In the genomic region with DNA sequence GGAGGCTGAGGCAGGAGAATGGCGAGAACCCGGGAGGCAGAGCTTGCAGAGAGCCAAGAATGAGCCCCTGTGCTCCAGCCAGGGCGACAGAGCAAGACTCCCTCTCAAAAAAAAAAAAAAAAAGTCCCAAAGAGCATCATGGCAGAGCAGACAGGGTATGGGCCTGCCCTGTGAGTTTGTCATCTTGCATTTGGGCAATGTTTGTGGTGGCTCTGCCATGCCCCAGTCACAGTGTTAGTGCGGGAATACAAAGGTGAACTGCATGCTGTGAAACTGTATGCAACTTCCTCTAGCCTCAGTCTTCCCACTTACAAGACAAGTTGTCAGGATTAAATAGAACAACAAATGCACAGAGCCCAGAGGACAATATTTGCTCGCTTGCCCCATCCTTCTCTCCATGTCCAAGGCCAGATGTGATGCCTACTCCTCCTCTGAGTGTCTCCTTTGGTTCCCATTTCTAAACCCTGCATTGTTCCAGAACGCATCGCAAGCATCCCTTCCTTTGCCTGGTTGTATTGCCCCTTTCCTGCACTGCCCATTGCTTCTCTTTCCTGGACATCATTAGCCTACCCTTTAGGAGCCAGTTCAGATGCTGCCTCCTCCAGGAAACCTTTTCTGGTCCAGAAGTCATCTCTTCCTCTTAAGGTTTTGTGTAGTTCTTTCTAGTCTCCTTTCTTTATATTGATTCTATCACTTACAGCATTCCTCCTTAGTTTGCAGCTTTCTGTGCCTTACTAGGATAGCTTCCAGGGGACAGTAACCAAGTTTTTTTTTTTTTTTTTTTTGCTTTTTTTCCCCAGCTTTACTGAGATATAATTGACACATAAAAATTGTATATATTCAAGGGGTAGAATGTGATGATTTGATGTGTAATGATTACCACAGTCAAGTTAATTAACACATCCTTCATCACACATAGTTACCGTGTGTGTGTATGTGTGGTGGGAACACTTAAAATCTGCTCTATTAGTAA, we compare ENCODE assay signal across 9 cellular contexts.
DNase-seq lines count a peak whose midpoint lies in the region; ATAC-seq, FAIRE-seq and TF ChIP-seq lines count a peak whose summit lies in the region.
"Had no signal": no experiment of that assay in that cellular context is flagged by ENCODE, and none has a peak within 500 bp of the region (broad histone marks: within the 10 kb centered on the region; RNA-seq: fewer than 3 reads in every experiment).

No MANE protein-coding gene starts in this region.

- CTCF ChIA-PET in HepG2 (lab: Yijun Ruan, JAX; ENCODE audit: low intra/inter-chr PET ratio, low total read pairs) = no interaction called here

- H3K36me3 ChIP-seq in HUES48 (ENCODE audit: control insufficient read depth, insufficient read depth, low read length) (no peaks in the 10 kb centered on the region), osteoblast (ENCODE audit: insufficient read depth, low read length) (no peaks in the 10 kb centered on the region), HepG2 (replicated peaks in 1 of 2; ENCODE audit: control insufficient read depth in 1 of 2, insufficient read depth in 2 of 2, low read length in 2 of 2) (no peaks in the 10 kb centered on the region; a peak in 1 of 5 replicates)
- H3K36me3 ChIP-seq: uterus had no signal

- TF ChIP-seq EP300 in HepG2 (IDR thresholded peaks at IDR 0.05; ENCODE audit: low read depth in 2 of 2, low read length in 2 of 2) = no peak
- no peak for TF ChIP-seq EP300 in HepG2 (CRISPR knock-in tag; IDR thresholded peaks at IDR 0.05; ENCODE audit: borderline replicate concordance)

- H3K27me3 ChIP-seq in HUES48 (ENCODE audit: control insufficient read depth, insufficient read depth, low read length) = no peaks in the 10 kb centered on the region
- no peaks in the 10 kb centered on the region for H3K27me3 ChIP-seq in osteoblast (ENCODE audit: insufficient read depth, low read length)
- H3K27me3 ChIP-seq in HepG2 (ENCODE audit: control insufficient read depth in 1 of 2, insufficient read depth in 2 of 2, low read length in 2 of 2) = no peaks in the 10 kb centered on the region
- H3K27me3 ChIP-seq: uterus had no signal

- no peaks in the 10 kb centered on the region for H3K9me3 Mint-ChIP-seq in activated naive CD8-positive, alpha-beta T cell treated with anti-CD3 and anti-CD28 coated beads for 36 hours

- H3K4me2 ChIP-seq in osteoblast (ENCODE audit: insufficient read depth, low read length) (peak overlapping the region; percentile 71), HepG2 (ENCODE audit: low read depth, low read length) (no peak overlapping the region)

- no peaks in the 10 kb centered on the region for H3K27me3 Mint-ChIP-seq in activated naive CD8-positive, alpha-beta T cell treated with anti-CD3 and anti-CD28 coated beads for 36 hours

- TF ChIP-seq CTCF in osteoblast (IDR thresholded peaks at IDR 0.05; ENCODE audit: extremely low read depth, low read depth, low read length) = no peak
- no peak for TF ChIP-seq CTCF in HepG2 (CRISPR knock-in tag; IDR thresholded peaks at IDR 0.05)

- H3K4me3 Mint-ChIP-seq in activated naive CD8-positive, alpha-beta T cell treated with anti-CD3 and anti-CD28 coated beads for 36 hours = peak overlapping the region; percentile 74

- H3K79me2 ChIP-seq in osteoblast (ENCODE audit: insufficient read depth, low read length) (peaks cover 7% of the 10 kb centered on the region), HepG2 (ENCODE audit: insufficient read depth, low read length) (no peaks in the 10 kb centered on the region)

- DNase-seq in activated naive CD8-positive, alpha-beta T cell treated with anti-CD3 and anti-CD28 coated beads for 36 hours = no peak
- DNase-seq in osteoblast (ENCODE audit: insufficient read length, low spot score, missing footprints) (no peak), NCI-H146 treated with DMSO at 0.1 percent for 48 hours (lab: John Stamatoyannopoulos, UW; ENCODE audit: unreplicated experiment) (no peak), HepG2 (ENCODE audit: low spot score) (no peak)
- DNase-seq: uterus had no signal

- H3K27ac ChIP-seq in HUES48 (ENCODE audit: low read depth, low read length) (peak overlapping the region; percentile 8), osteoblast (ENCODE audit: low read depth, low read length) (peak overlapping the region; percentile 40), HepG2 (ENCODE audit: extremely low read length, insufficient read depth, low read length) (no peak overlapping the region)
- H3K27ac ChIP-seq: uterus had no signal

- peaks cover 93% of the 10 kb centered on the region for H3K4me1 Mint-ChIP-seq in activated naive CD8-positive, alpha-beta T cell treated with anti-CD3 and anti-CD28 coated beads for 36 hours

- BruUV-seq in HepG2 (replicated peaks; lab: Mats Ljungman, UMichigan) = no TSS peak

- POLR2A ChIA-PET in HepG2 (lab: Yijun Ruan, JAX) = interaction anchor here (1.6 to 1.7 kb wide), 2 partner anchors 13 to 19 kb away, joined by 4 to 6 read pairs; no protein-coding TSS in a partner anchor

- 95% methylated on average over 8 of the region's 8 CpGs for WGBS in HepG2 (ENCODE audit: low lambda C conversion rate)

- in situ Hi-C loops in HepG2 (cut with HindIII; ENCODE audit: extremely low pct_ligation_motif_present, low pct_unique_long_range_greater_than_20kb) = no loop called here

- intact Hi-C loops in HepG2 (cut with micrococcal nuclease; ENCODE audit: unreplicated experiment) = no loop called here

- H3K4me3 ChIP-seq in HUES48 (ENCODE audit: low read depth, low read length) (no peak overlapping the region), osteoblast (ENCODE audit: insufficient read depth, low read length) (no peak overlapping the region), HepG2 (replicated peaks in 1 of 3; ENCODE audit: insufficient read depth in 1 of 3, low read depth in 2 of 3, low read length in 3 of 3) (no peak overlapping the region)
- H3K4me3 ChIP-seq: uterus had no signal

- H4K20me1 ChIP-seq in osteoblast (ENCODE audit: insufficient read depth, low read length) (no peaks in the 10 kb centered on the region), HepG2 (ENCODE audit: insufficient read depth, low read length) (no peaks in the 10 kb centered on the region)

- peaks cover 27% of the 10 kb centered on the region for H3K4me1 ChIP-seq in HUES48 (ENCODE audit: control insufficient read depth, insufficient read depth, low read length)
- H3K4me1 ChIP-seq in osteoblast (ENCODE audit: insufficient read depth, low read length) = peaks cover 23% of the 10 kb centered on the region
- H3K4me1 ChIP-seq in HepG2 (ENCODE audit: insufficient read depth, low read length) = 0 out of 2 replicates have a peak, but pooled peaks cover 12% of the 10 kb centered on the region

- FAIRE-seq in HepG2 (lab: Jason Lieb, UNC) = no peak
- FAIRE-seq: bronchial epithelial cell had no signal

- peaks cover 34% of the 10 kb centered on the region for H3K36me3 Mint-ChIP-seq in activated naive CD8-positive, alpha-beta T cell treated with anti-CD3 and anti-CD28 coated beads for 36 hours

- no peak overlapping the region for H2AFZ ChIP-seq in osteoblast (ENCODE audit: low read length)
- no peak overlapping the region for H2AFZ ChIP-seq in HepG2 (ENCODE audit: low read length)

- ATAC-seq in GM18498 (IDR thresholded peaks at IDR 0.05; ENCODE audit: unreplicated experiment) (peak; percentile 4), HepG2 (no peak), HG03460 (IDR thresholded peaks at IDR 0.05; ENCODE audit: unreplicated experiment) (no peak)

- H3K9me3 ChIP-seq in HUES48 (ENCODE audit: control insufficient read depth, insufficient read depth, low read length) (no peaks in the 10 kb centered on the region), osteoblast (ENCODE audit: low read depth, low read length) (no peaks in the 10 kb centered on the region), HepG2 (ENCODE audit: low read length) (no peaks in the 10 kb centered on the region)
- H3K9me3 ChIP-seq: uterus had no signal

- peak overlapping the region; percentile 96 for H3K27ac Mint-ChIP-seq in activated naive CD8-positive, alpha-beta T cell treated with anti-CD3 and anti-CD28 coated beads for 36 hours

- H3K9ac ChIP-seq in HUES48 (ENCODE audit: low read depth, low read length) (no peak overlapping the region), HepG2 (ENCODE audit: insufficient read depth, low read depth, low read length) (no peak overlapping the region)

- TF ChIP-seq RAD21 in HepG2 (CRISPR knock-in tag; IDR thresholded peaks at IDR 0.05) = no peak

- TF ChIP-seq POLR2A in HepG2 (IDR thresholded peaks at IDR 0.05; ENCODE audit: insufficient read depth in 1 of 2, low read depth in 2 of 2, low read length in 2 of 2) = no peak

TF ChIP-seq in HepG2, 621 proteins besides CTCF, POLR2A, EP300 and RAD21:
- TF ChIP-seq KLF12 (CRISPR knock-in tag; IDR thresholded peaks at IDR 0.05; ENCODE audit: borderline replicate concordance) (no peak), KLF15 (CRISPR knock-in tag; IDR thresholded peaks at IDR 0.05; ENCODE audit: borderline replicate concordance) (no peak), ZNF230 (CRISPR knock-in tag; IDR thresholded peaks at IDR 0.05) (no peak), ZNF44 (CRISPR knock-in tag; IDR thresholded peaks at IDR 0.05) (no peak)
